3 cellular contexts compared by ENCODE assay signal in the genomic region with DNA sequence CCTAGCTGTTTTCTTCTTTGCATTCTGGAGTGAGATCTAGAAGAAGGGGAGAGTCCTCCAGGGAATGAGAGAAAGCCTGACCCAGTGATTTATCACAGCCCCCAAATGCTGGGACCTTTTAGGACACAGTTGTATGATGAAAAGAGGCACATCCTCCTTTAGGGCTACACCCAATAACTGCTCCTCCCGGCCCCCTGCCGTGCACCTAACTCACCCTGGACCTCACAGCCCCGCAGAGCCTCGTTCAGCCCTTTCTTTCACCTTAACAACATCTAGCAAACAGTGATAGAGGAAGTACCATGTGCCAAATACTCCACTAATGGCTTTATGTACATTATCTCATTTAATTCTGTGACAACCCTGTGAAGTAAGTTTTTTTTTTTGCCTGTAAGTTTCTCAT.
TF ChIP-seq lines count a peak whose summit lies in the region.

No MANE protein-coding gene starts in this region.

TF ChIP-seq in GM23338, 12 proteins besides CTCF, POLR2A, EP300 and RAD21 (continues in another document):
- TF ChIP-seq, protein P1, sequence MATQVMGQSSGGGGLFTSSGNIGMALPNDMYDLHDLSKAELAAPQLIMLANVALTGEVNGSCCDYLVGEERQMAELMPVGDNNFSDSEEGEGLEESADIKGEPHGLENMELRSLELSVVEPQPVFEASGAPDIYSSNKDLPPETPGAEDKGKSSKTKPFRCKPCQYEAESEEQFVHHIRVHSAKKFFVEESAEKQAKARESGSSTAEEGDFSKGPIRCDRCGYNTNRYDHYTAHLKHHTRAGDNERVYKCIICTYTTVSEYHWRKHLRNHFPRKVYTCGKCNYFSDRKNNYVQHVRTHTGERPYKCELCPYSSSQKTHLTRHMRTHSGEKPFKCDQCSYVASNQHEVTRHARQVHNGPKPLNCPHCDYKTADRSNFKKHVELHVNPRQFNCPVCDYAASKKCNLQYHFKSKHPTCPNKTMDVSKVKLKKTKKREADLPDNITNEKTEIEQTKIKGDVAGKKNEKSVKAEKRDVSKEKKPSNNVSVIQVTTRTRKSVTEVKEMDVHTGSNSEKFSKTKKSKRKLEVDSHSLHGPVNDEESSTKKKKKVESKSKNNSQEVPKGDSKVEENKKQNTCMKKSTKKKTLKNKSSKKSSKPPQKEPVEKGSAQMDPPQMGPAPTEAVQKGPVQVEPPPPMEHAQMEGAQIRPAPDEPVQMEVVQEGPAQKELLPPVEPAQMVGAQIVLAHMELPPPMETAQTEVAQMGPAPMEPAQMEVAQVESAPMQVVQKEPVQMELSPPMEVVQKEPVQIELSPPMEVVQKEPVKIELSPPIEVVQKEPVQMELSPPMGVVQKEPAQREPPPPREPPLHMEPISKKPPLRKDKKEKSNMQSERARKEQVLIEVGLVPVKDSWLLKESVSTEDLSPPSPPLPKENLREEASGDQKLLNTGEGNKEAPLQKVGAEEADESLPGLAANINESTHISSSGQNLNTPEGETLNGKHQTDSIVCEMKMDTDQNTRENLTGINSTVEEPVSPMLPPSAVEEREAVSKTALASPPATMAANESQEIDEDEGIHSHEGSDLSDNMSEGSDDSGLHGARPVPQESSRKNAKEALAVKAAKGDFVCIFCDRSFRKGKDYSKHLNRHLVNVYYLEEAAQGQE (IDR thresholded peaks at IDR 0.05; ENCODE audit: unreplicated experiment) = no peak
- TF ChIP-seq CREB1 (CRISPR knock-in tag; IDR thresholded peaks at IDR 0.05; ENCODE audit: low read depth) (no peak), JUNB (IDR thresholded peaks at IDR 0.05; ENCODE audit: unreplicated experiment) (no peak)

TF ChIP-seq in WTC11, 78 proteins besides CTCF, POLR2A, EP300 and RAD21:
- TF ChIP-seq, protein P2, sequence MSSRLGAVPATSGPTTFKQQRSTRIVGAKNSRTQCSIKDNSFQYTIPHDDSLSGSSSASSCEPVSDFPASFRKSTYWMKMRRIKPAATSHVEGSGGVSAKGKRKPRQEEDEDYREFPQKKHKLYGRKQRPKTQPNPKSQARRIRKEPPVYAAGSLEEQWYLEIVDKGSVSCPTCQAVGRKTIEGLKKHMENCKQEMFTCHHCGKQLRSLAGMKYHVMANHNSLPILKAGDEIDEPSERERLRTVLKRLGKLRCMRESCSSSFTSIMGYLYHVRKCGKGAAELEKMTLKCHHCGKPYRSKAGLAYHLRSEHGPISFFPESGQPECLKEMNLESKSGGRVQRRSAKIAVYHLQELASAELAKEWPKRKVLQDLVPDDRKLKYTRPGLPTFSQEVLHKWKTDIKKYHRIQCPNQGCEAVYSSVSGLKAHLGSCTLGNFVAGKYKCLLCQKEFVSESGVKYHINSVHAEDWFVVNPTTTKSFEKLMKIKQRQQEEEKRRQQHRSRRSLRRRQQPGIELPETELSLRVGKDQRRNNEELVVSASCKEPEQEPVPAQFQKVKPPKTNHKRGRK (CRISPR knock-in tag; IDR thresholded peaks at IDR 0.05; ENCODE audit: borderline replicate concordance) = no peak
- TF ChIP-seq FOXJ3 (CRISPR knock-in tag; IDR thresholded peaks at IDR 0.05; ENCODE audit: borderline replicate concordance) (no peak), ZNF671 (CRISPR knock-in tag; IDR thresholded peaks at IDR 0.05) (no peak), ZNF232 (CRISPR knock-in tag; IDR thresholded peaks at IDR 0.05) (no peak), JAZF1 (CRISPR knock-in tag; IDR thresholded peaks at IDR 0.05) (no peak)
- TF ChIP-seq, protein P3, sequence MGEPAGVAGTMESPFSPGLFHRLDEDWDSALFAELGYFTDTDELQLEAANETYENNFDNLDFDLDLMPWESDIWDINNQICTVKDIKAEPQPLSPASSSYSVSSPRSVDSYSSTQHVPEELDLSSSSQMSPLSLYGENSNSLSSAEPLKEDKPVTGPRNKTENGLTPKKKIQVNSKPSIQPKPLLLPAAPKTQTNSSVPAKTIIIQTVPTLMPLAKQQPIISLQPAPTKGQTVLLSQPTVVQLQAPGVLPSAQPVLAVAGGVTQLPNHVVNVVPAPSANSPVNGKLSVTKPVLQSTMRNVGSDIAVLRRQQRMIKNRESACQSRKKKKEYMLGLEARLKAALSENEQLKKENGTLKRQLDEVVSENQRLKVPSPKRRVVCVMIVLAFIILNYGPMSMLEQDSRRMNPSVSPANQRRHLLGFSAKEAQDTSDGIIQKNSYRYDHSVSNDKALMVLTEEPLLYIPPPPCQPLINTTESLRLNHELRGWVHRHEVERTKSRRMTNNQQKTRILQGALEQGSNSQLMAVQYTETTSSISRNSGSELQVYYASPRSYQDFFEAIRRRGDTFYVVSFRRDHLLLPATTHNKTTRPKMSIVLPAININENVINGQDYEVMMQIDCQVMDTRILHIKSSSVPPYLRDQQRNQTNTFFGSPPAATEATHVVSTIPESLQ (CRISPR knock-in tag; IDR thresholded peaks at IDR 0.05) = no peak
- TF ChIP-seq, protein P4, sequence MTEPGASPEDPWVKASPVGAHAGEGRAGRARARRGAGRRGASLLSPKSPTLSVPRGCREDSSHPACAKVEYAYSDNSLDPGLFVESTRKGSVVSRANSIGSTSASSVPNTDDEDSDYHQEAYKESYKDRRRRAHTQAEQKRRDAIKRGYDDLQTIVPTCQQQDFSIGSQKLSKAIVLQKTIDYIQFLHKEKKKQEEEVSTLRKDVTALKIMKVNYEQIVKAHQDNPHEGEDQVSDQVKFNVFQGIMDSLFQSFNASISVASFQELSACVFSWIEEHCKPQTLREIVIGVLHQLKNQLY (CRISPR knock-in tag; IDR thresholded peaks at IDR 0.05) = no peak

TF ChIP-seq in HepG2, 621 proteins besides CTCF, POLR2A, EP300 and RAD21 (continued from another document):
- TF ChIP-seq, protein P5, sequence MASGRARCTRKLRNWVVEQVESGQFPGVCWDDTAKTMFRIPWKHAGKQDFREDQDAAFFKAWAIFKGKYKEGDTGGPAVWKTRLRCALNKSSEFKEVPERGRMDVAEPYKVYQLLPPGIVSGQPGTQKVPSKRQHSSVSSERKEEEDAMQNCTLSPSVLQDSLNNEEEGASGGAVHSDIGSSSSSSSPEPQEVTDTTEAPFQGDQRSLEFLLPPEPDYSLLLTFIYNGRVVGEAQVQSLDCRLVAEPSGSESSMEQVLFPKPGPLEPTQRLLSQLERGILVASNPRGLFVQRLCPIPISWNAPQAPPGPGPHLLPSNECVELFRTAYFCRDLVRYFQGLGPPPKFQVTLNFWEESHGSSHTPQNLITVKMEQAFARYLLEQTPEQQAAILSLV (CRISPR knock-in tag; IDR thresholded peaks at IDR 0.05; ENCODE audit: borderline replicate concordance) = no peak
- TF ChIP-seq GATAD1 (CRISPR knock-in tag; IDR thresholded peaks at IDR 0.05) = no peak
- no peak for TF ChIP-seq ZNF713 (CRISPR knock-in tag; IDR thresholded peaks at IDR 0.05)
- TF ChIP-seq, protein P6, sequence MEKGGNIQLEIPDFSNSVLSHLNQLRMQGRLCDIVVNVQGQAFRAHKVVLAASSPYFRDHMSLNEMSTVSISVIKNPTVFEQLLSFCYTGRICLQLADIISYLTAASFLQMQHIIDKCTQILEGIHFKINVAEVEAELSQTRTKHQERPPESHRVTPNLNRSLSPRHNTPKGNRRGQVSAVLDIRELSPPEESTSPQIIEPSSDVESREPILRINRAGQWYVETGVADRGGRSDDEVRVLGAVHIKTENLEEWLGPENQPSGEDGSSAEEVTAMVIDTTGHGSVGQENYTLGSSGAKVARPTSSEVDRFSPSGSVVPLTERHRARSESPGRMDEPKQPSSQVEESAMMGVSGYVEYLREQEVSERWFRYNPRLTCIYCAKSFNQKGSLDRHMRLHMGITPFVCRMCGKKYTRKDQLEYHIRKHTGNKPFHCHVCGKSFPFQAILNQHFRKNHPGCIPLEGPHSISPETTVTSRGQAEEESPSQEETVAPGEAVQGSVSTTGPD (CRISPR knock-in tag; IDR thresholded peaks at IDR 0.05) = no peak
- TF ChIP-seq, protein P7, sequence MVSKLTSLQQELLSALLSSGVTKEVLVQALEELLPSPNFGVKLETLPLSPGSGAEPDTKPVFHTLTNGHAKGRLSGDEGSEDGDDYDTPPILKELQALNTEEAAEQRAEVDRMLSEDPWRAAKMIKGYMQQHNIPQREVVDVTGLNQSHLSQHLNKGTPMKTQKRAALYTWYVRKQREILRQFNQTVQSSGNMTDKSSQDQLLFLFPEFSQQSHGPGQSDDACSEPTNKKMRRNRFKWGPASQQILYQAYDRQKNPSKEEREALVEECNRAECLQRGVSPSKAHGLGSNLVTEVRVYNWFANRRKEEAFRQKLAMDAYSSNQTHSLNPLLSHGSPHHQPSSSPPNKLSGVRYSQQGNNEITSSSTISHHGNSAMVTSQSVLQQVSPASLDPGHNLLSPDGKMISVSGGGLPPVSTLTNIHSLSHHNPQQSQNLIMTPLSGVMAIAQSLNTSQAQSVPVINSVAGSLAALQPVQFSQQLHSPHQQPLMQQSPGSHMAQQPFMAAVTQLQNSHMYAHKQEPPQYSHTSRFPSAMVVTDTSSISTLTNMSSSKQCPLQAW (CRISPR knock-in tag; IDR thresholded peaks at IDR 0.05) = no peak
- no peak for TF ChIP-seq CHD4 (IDR thresholded peaks at IDR 0.05; ENCODE audit: borderline replicate concordance, low read length)
- TF ChIP-seq, protein P8, sequence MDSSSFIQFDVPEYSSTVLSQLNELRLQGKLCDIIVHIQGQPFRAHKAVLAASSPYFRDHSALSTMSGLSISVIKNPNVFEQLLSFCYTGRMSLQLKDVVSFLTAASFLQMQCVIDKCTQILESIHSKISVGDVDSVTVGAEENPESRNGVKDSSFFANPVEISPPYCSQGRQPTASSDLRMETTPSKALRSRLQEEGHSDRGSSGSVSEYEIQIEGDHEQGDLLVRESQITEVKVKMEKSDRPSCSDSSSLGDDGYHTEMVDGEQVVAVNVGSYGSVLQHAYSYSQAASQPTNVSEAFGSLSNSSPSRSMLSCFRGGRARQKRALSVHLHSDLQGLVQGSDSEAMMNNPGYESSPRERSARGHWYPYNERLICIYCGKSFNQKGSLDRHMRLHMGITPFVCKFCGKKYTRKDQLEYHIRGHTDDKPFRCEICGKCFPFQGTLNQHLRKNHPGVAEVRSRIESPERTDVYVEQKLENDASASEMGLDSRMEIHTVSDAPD (CRISPR knock-in tag; IDR thresholded peaks at IDR 0.05) = no peak
- TF ChIP-seq ZNF251 (CRISPR knock-in tag; IDR thresholded peaks at IDR 0.05) = no peak
- no peak for TF ChIP-seq ONECUT2 (CRISPR knock-in tag; IDR thresholded peaks at IDR 0.05)
- TF ChIP-seq ZFP36L1 (CRISPR knock-in tag; IDR thresholded peaks at IDR 0.05) = no peak
